Comparison of ENCODE assay signal across 32 cellular contexts in genomic region chr19:15142313-15142712, GRCh38. TPM values are rescaled to one million over a fixed set of nuclear protein-coding genes. Genes with fewer than 3 reads are reported as not detected.
"Had no signal": no experiment of that assay in that cellular context is flagged by ENCODE, and none has a peak within 500 bp of the region (broad histone marks: within the 10 kb centered on the region; RNA-seq: fewer than 3 reads in every experiment).

No MANE protein-coding gene starts in this region.

- H3K4me3 ChIP-seq: adrenal gland, body of pancreas, breast epithelium had no signal

- H3K27ac ChIP-seq: adrenal gland, body of pancreas, brain microvascular endothelial cell, breast epithelium, VCaP had no signal

- H3K4me1 ChIP-seq: adrenal gland, body of pancreas, breast epithelium had no signal

- H3K9me3 ChIP-seq: adrenal gland, body of pancreas, breast epithelium had no signal

- ATAC-seq: activated CD8-positive, alpha-beta T cell treated with anti-CD3 and anti-CD28 coated beads for 36 hours; activated naive CD4-positive, alpha-beta T cell treated with anti-CD3 and anti-CD28 coated beads, Interleukin-2, amount 50 U/mL, for 72 hours; activated T-cell treated with anti-CD3 and anti-CD28 coated beads, Interleukin-2, amount 50 U/mL, for 4 hours; body of pancreas had no signal

- DNase-seq: activated B cell treated with CpG ODN at 0.5 μM for 24 hours; activated CD4-positive, alpha-beta memory T cell treated with anti-CD3 and anti-CD28 coated beads for 36 hours; activated CD4-positive, alpha-beta T cell treated with anti-CD3 and anti-CD28 coated beads for 4 hours; activated CD4-positive, alpha-beta T cell treated with anti-CD3 and anti-CD28 coated beads, Interleukin-2, amount 10 ng/mL, durations not matched to agents 24 days and 14 days; activated CD4-positive, alpha-beta T cell treated with anti-CD3 and anti-CD28 coated beads, Interleukin-2, amount 50 U/mL, for 1 hour; activated CD4-positive, alpha-beta T cell treated with anti-CD3 and anti-CD28 coated beads, Interleukin-2, amount 50 U/mL, for 4 hours; activated CD4-positive, CD25-positive, alpha-beta regulatory T cell treated with anti-CD3 and anti-CD28 coated beads, Interleukin-2, amount 50 U/mL, for 72 hours; activated CD8-positive, alpha-beta memory T cell treated with anti-CD3 and anti-CD28 coated beads, Interleukin-2, amount 50 U/mL, for 4 hours; activated CD8-positive, alpha-beta T cell treated with anti-CD3 and anti-CD28 coated beads for 36 hours; activated effector memory CD4-positive, alpha-beta T cell treated with Interleukin-2 at 50 U/mL for 16 hours; activated gamma-delta T cell; activated naive CD4-positive, alpha-beta T cell; activated naive CD4-positive, alpha-beta T cell treated with anti-CD3 and anti-CD28 coated beads for 36 hours; activated naive CD4-positive, alpha-beta T cell treated with anti-CD3 and anti-CD28 coated beads, Interleukin-2, amount 50 U/mL, for 16 hours; activated naive CD8-positive, alpha-beta T cell treated with anti-CD3 and anti-CD28 coated beads for 36 hours; activated T-cell treated with anti-CD3 and anti-CD28 coated beads for 4 hours; activated T-cell treated with anti-CD3 and anti-CD28 coated beads, Interleukin-2, amount 50 U/mL, for 1 hour; activated T-cell treated with anti-CD3 and anti-CD28 coated beads, Interleukin-2, amount 50 U/mL, for 4 hours; adrenal gland; amniotic stem cell; aorta; body of pancreas; brain microvascular endothelial cell; central memory CD4-positive, alpha-beta T cell; T-helper 1 cell; T-helper 2 cell; T-helper 9 cell had no signal

- H3K36me3 ChIP-seq: adrenal gland, brain microvascular endothelial cell, breast epithelium had no signal

- H3K27me3 ChIP-seq: adrenal gland, body of pancreas, brain microvascular endothelial cell, breast epithelium had no signal

RNA-seq across cellular contexts. Expression of gene SYDE1, which starts 35.1 kb away (rescaled TPM):
- total RNA-seq: activated B cell treated with CpG ODN at 0.5 μM for 24 hours had no signal

RNA-seq across cellular contexts. Expression of gene NOTCH3, which starts 58.5 kb away (rescaled TPM):
- total RNA-seq: activated B cell treated with CpG ODN at 0.5 μM for 24 hours; activated CD4-positive, alpha-beta memory T cell treated with anti-CD3 and anti-CD28 coated beads for 36 hours; activated CD4-positive, alpha-beta T cell treated with anti-CD3 and anti-CD28 coated beads, Interleukin-2, amount 10 ng/mL, durations not matched to agents 24 days and 14 days; activated CD8-positive, alpha-beta memory T cell treated with anti-CD3 and anti-CD28 coated beads for 36 hours; activated naive CD4-positive, alpha-beta T cell treated with anti-CD3 and anti-CD28 coated beads for 36 hours; activated T-helper 2 cell treated with anti-CD3 and anti-CD28 coated beads, Interferon-gamma antibody, Interleukin-2, Interleukin-4, amounts not matched to agents 10 μg/mL and 5 μg/mL and 100 μg/mL, durations not matched to agents 14 hours and 24 hours and 36 hours had no signal
